In the genomic region with DNA sequence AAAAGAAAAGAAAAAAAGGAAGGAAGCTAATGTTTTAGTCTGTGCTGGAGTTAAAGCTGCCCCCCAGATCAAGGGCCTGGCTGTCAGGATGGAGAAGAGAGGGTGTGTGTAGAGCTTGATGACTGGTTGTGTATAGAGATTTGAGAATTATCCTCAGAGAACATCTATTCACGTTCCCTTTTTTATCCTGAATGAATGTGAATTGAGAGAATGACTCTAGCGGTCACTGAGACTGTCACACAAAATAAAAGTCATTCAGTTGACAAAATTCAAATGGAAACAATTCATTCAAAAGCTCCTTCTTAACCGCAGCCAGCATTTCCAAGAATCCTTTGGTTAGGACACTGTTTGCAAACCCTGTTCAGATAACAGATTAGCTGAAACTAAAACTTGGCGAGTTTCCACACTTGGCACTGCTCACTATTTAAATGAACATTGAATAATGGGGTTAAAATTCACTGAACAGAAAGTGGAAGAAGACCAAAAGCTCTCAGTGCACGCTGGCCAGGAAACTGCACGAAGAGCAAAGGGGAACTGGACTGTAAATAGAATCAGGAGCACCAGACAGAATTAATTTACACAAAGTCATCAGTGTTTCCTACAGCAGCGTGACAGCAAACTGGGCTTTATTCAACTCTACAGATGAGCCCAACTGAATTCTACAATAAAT, we compare ENCODE assay signal across 8 cellular contexts. TPM values are rescaled to one million over a fixed set of nuclear protein-coding genes. Genes with fewer than 3 reads are reported as not detected.
A peak's percentile ranks its signal among the peaks of the same experiment; 100 is the strongest.
DNase-seq lines count a peak whose midpoint lies in the region; ATAC-seq and TF ChIP-seq lines count a peak whose summit lies in the region.

No MANE protein-coding gene starts in this region.

- H3K36me3 Mint-ChIP-seq in T-helper 17 cell (ENCODE audit: low read depth), result peaks cover 2% of the 10 kb centered on the region

- no peaks in the 10 kb centered on the region for H3K4me1 ChIP-seq in ascending aorta

- H3K27ac Mint-ChIP-seq in T-helper 17 cell, result no peak overlapping the region

- H3K4me1 Mint-ChIP-seq in T-helper 17 cell, result peaks cover 9% of the 10 kb centered on the region

- H3K9me3 ChIP-seq in ascending aorta (no peaks in the 10 kb centered on the region), T-helper 17 cell (ENCODE audit: control insufficient read depth, low read length, poor library complexity, severe bottlenecking) (no peaks in the 10 kb centered on the region)

- H3K36me3 ChIP-seq in brain microvascular endothelial cell (replicated peaks) (no peaks in the 10 kb centered on the region), ascending aorta (no peaks in the 10 kb centered on the region)

- no peak for TF ChIP-seq CTCF in brain microvascular endothelial cell (IDR thresholded peaks at IDR 0.05; ENCODE audit: low read depth, low read length, missing control alignments)
- no peak for TF ChIP-seq CTCF in ascending aorta (IDR thresholded peaks at IDR 0.05)

- ATAC-seq in GM21447 (IDR thresholded peaks at IDR 0.05; ENCODE audit: unreplicated experiment) (peak; percentile 82), HG03442 (IDR thresholded peaks at IDR 0.05; ENCODE audit: unreplicated experiment) (no peak), T-helper 17 cell (no peak)

- DNase-seq in DMS79 (lab: John Stamatoyannopoulos, UW) (peak; percentile 82), NCI-H1092 (lab: John Stamatoyannopoulos, UW) (peak; percentile 20), brain microvascular endothelial cell (peak; percentile 78), myocyte (ENCODE audit: low read depth) (peak; percentile 28), ascending aorta (ENCODE audit: low spot score in 2 of 2) (no peak), T-helper 17 cell (no peak)

- H3K27me3 ChIP-seq in brain microvascular endothelial cell (replicated peaks) (no peaks in the 10 kb centered on the region), ascending aorta (no peaks in the 10 kb centered on the region)

- intact Hi-C loops in ascending aorta (cut with DNase I), result no loop called here

- H3K4me3 Mint-ChIP-seq in T-helper 17 cell, result no peak overlapping the region

- no peak overlapping the region for H3K27ac ChIP-seq in brain microvascular endothelial cell
- no peak overlapping the region for H3K27ac ChIP-seq in ascending aorta

- in situ Hi-C loops in brain microvascular endothelial cell (cut with HindIII; ENCODE audit: low pct_ligation_motif_present, low sequenced_read_pairs), result no loop called here

- H3K4me3 ChIP-seq in brain microvascular endothelial cell (ENCODE audit: low read depth, low read length), result peak overlapping the region; percentile 3
- H3K4me3 ChIP-seq in ascending aorta, result peak overlapping the region in 1 of 2 donors; percentile 44

- H3K27me3 Mint-ChIP-seq in T-helper 17 cell, result peaks cover 27% of the 10 kb centered on the region

RNA-seq across cellular contexts. Expression of a gene that starts 13.6 kb away (rescaled TPM):
- 1.1 and 3.1 TPM in 2 replicates for total RNA-seq in myocyte
- polyA plus RNA-seq in myocyte (2012), result 0.58 TPM
- 47.5 TPM for total RNA-seq in ascending aorta
- 1 to 10 TPM; 1.3 to 1.8 TPM for total RNA-seq in T-helper 17 cell

Comparison
In these comparisons a context has a peak if more than half of its experiments do, and no peak if none do; other contexts are left out.
1. DNase-seq: peak in DMS79 (single experiment), NCI-H1092 (single experiment), brain microvascular endothelial cell (single experiment) and myocyte (single experiment); none in ascending aorta (0 of 2) and T-helper 17 cell (0 of 3).
2. RNA of a gene that starts 13.6 kb away (total RNA-seq): 47.5 TPM in ascending aorta (single experiment); 1.1 to 3.1 TPM in myocyte and 1.3 to 1.8 TPM in T-helper 17 cell; every median in the first group is over 10 times any median in the second.